ENCODE assay signal across 8 cellular contexts in genomic region chr9:127976498-127976897, GRCh38. TPM values are rescaled to one million over a fixed set of nuclear protein-coding genes. Genes with fewer than 3 reads are reported as not detected.
DNase-seq lines count a peak whose midpoint lies in the region; ATAC-seq, FAIRE-seq and TF ChIP-seq lines count a peak whose summit lies in the region.

No MANE protein-coding gene starts in this region.

- H3K27ac ChIP-seq in kidney (ENCODE audit: low read depth in 2 of 2, low read length in 2 of 2) (peak overlapping the region; percentile 71 to 75), thyroid gland (peak overlapping the region; percentile 77 to 90 (median 81))

- H3K9me3 ChIP-seq in kidney (ENCODE audit: control insufficient read depth in 1 of 2, low read length in 2 of 2) (no peaks in the 10 kb centered on the region), thyroid gland (no peaks in the 10 kb centered on the region)

- DNase-seq in activated naive CD4-positive, alpha-beta T cell treated with anti-CD3 and anti-CD28 coated beads for 36 hours = peak; percentile 57
- DNase-seq in activated naive CD4-positive, alpha-beta T cell (lab: John Stamatoyannopoulos, UW) = no peak
- no peak for DNase-seq in T-helper 2 cell treated with Interferon-gamma antibody and Interleukin-4, amounts not matched to agents 5 μg/mL and 100 μg/mL, for 36 hours (ENCODE audit: low spot score)
- DNase-seq in kidney (peak; percentile 80), thyroid gland (peak; percentile 76 to 84), natural killer cell (no peak), frontal cortex (ENCODE audit: low spot score in 2 of 2) (no peak)

- intact Hi-C loops in activated naive CD4-positive, alpha-beta T cell treated with anti-CD3 and anti-CD28 coated beads for 36 hours (cut with micrococcal nuclease) = loop anchor here (5.0 kb wide), 1 partner anchor 34 kb away; no protein-coding TSS in a partner anchor
- intact Hi-C loops in kidney (cut with DNase I) = no loop called here
- intact Hi-C loops in thyroid gland (cut with DNase I) = no loop called here
- intact Hi-C loops in natural killer cell (cut with micrococcal nuclease) = no loop called here

- H3K27me3 Mint-ChIP-seq in activated naive CD4-positive, alpha-beta T cell treated with anti-CD3 and anti-CD28 coated beads for 36 hours (ENCODE audit: low read depth) = no peaks in the 10 kb centered on the region
- H3K27me3 Mint-ChIP-seq in T-helper 2 cell treated with Interferon-gamma antibody and Interleukin-4, amounts not matched to agents 5 μg/mL and 100 μg/mL, for 36 hours (ENCODE audit: low read depth) = no peaks in the 10 kb centered on the region
- H3K27me3 Mint-ChIP-seq in natural killer cell (ENCODE audit: low read depth in 2 of 2) = no peaks in the 10 kb centered on the region

- H3K27ac Mint-ChIP-seq in activated naive CD4-positive, alpha-beta T cell treated with anti-CD3 and anti-CD28 coated beads for 36 hours = peak overlapping the region; percentile 87
- peak overlapping the region; percentile 41 for H3K27ac Mint-ChIP-seq in T-helper 2 cell treated with Interferon-gamma antibody and Interleukin-4, amounts not matched to agents 5 μg/mL and 100 μg/mL, for 36 hours
- H3K27ac Mint-ChIP-seq in natural killer cell = no peak overlapping the region

- H3K36me3 Mint-ChIP-seq in activated naive CD4-positive, alpha-beta T cell treated with anti-CD3 and anti-CD28 coated beads for 36 hours (ENCODE audit: low read depth) = peaks cover 40% of the 10 kb centered on the region
- peaks cover 75% of the 10 kb centered on the region for H3K36me3 Mint-ChIP-seq in T-helper 2 cell treated with Interferon-gamma antibody and Interleukin-4, amounts not matched to agents 5 μg/mL and 100 μg/mL, for 36 hours (ENCODE audit: low read depth)
- H3K36me3 Mint-ChIP-seq in natural killer cell = no peaks in the 10 kb centered on the region

- WGBS in thyroid gland, 2 donors = 35% methylated on average over 3 of the region's 6 CpGs; no CpG with 5 or more reads in 1 of the 2 donors

- H3K36me3 ChIP-seq in kidney (ENCODE audit: control insufficient read depth in 1 of 2, insufficient read depth in 2 of 2, low read length in 2 of 2) (no peaks in the 10 kb centered on the region), thyroid gland (no peaks in the 10 kb centered on the region)

- H3K9me3 Mint-ChIP-seq in activated naive CD4-positive, alpha-beta T cell treated with anti-CD3 and anti-CD28 coated beads for 36 hours = no peaks in the 10 kb centered on the region
- H3K9me3 Mint-ChIP-seq in T-helper 2 cell treated with Interferon-gamma antibody and Interleukin-4, amounts not matched to agents 5 μg/mL and 100 μg/mL, for 36 hours = no peaks in the 10 kb centered on the region
- H3K9me3 Mint-ChIP-seq in natural killer cell = no peaks in the 10 kb centered on the region

- H3K4me3 Mint-ChIP-seq in activated naive CD4-positive, alpha-beta T cell treated with anti-CD3 and anti-CD28 coated beads for 36 hours = peak overlapping the region; percentile 94
- peak overlapping the region; percentile 96 for H3K4me3 Mint-ChIP-seq in T-helper 2 cell treated with Interferon-gamma antibody and Interleukin-4, amounts not matched to agents 5 μg/mL and 100 μg/mL, for 36 hours
- H3K4me3 Mint-ChIP-seq in natural killer cell = no peak overlapping the region

- peaks cover 53% of the 10 kb centered on the region for H3K4me1 Mint-ChIP-seq in activated naive CD4-positive, alpha-beta T cell treated with anti-CD3 and anti-CD28 coated beads for 36 hours (ENCODE audit: low read depth)
- H3K4me1 Mint-ChIP-seq in T-helper 2 cell treated with Interferon-gamma antibody and Interleukin-4, amounts not matched to agents 5 μg/mL and 100 μg/mL, for 36 hours (ENCODE audit: low read depth) = peaks cover 52% of the 10 kb centered on the region
- H3K4me1 Mint-ChIP-seq in natural killer cell = peaks cover 15 to 35% of the 10 kb centered on the region in 2 donors

- peak overlapping the region in 1 of 2 donors; percentile 57 for H3K9ac ChIP-seq in kidney (ENCODE audit: low read length in 2 of 2)

- H3K4me1 ChIP-seq in kidney (ENCODE audit: control insufficient read depth in 1 of 2, insufficient read depth in 1 of 2, low read depth in 1 of 2, low read length in 2 of 2) (peaks cover 67 to 68% of the 10 kb centered on the region in 2 donors), thyroid gland (peaks cover 85 to 86% of the 10 kb centered on the region in 2 donors)

- CTCF ChIA-PET in activated naive CD4-positive, alpha-beta T cell treated with anti-CD3 and anti-CD28 coated beads for 36 hours (lab: Charles Lee) = interaction anchor here (0.8 to 15.2 kb wide), 8 partner anchors 13 to 57 kb away, joined by 3 to 142 read pairs (median 8); no protein-coding TSS in a partner anchor

- TF ChIP-seq CTCF in kidney (IDR thresholded peaks at IDR 0.05; ENCODE audit: borderline replicate concordance, extremely low read depth, insufficient read depth) = no peak
- TF ChIP-seq CTCF in thyroid gland (IDR thresholded peaks at IDR 0.05) = no peak
- TF ChIP-seq CTCF in natural killer cell (IDR thresholded peaks at IDR 0.05) = no peak

- no peak for ATAC-seq in natural killer cell
- ATAC-seq in GM21723 (IDR thresholded peaks at IDR 0.05; ENCODE audit: unreplicated experiment) = no peak

- FAIRE-seq in kidney (lab: Jason Lieb, UNC) (no peak), frontal cortex (lab: Jason Lieb, UNC) (no peak)

- H3K4me3 ChIP-seq in kidney (ENCODE audit: low read length in 2 of 2) (peak overlapping the region; percentile 33 to 95), thyroid gland (replicated peaks in 1 of 3) (no peak overlapping the region)

- TF ChIP-seq POLR2A in thyroid gland (IDR thresholded peaks at IDR 0.05) = no peak

- no peaks in the 10 kb centered on the region for H3K27me3 ChIP-seq in thyroid gland

RNA-seq across cellular contexts. Expression of gene EEIG1, which starts 4.3 kb away (rescaled TPM):
- 10 to 100 TPM; 61.0 to 70.8 TPM for total RNA-seq in activated naive CD4-positive, alpha-beta T cell treated with anti-CD3 and anti-CD28 coated beads for 36 hours
- total RNA-seq in kidney (75.9 TPM), thyroid gland (10 to 100 TPM; 18.3 to 34.7 (median 24.9) TPM), natural killer cell (10 to 100 TPM; 10.3 to 36.0 (median 28.2) TPM), frontal cortex (5.7 TPM)
- polyA plus RNA-seq in kidney (ENCODE audit: insufficient read depth, low read depth, low replicate concordance) = 34.3 TPM

RNA-seq across cellular contexts. Expression of gene DPM2, which starts 38.8 kb away (rescaled TPM):
- 10 to 100 TPM; 41.6 to 43.4 TPM for total RNA-seq in activated naive CD4-positive, alpha-beta T cell treated with anti-CD3 and anti-CD28 coated beads for 36 hours
- total RNA-seq in kidney = 42.8 TPM
- 70.0 TPM for polyA plus RNA-seq in kidney (ENCODE audit: insufficient read depth, low read depth, low replicate concordance)
- total RNA-seq in thyroid gland = 10 to 100 TPM; 17.3 to 43.3 (median 35.5) TPM
- total RNA-seq in natural killer cell = 10 to 100 TPM; 22.9 to 31.4 (median 24.1) TPM
- total RNA-seq in frontal cortex = 11.4 TPM

RNA-seq across cellular contexts. Expression of gene PIP5KL1, which starts 45.9 kb away (rescaled TPM):
- 1 to 10 TPM; 1.1 to 1.8 TPM for total RNA-seq in activated naive CD4-positive, alpha-beta T cell treated with anti-CD3 and anti-CD28 coated beads for 36 hours
- total RNA-seq in kidney (3.0 TPM), thyroid gland (1 to 10 TPM in 3 of 4 donors, not detected in 1; 1.0 to 5.2 (median 1.6) TPM), natural killer cell (1 to 10 TPM in 1 of 3 donors, under 1 TPM in 2; 0.52 to 1.4 (median 0.97) TPM), frontal cortex (6.1 TPM)
- polyA plus RNA-seq in kidney (ENCODE audit: insufficient read depth, low read depth, low replicate concordance) = 4.3 TPM

RNA-seq across cellular contexts. Expression of gene ST6GALNAC4, which starts 59.7 kb away (rescaled TPM):
- 10 to 100 TPM; 22.3 to 24.6 TPM for total RNA-seq in activated naive CD4-positive, alpha-beta T cell treated with anti-CD3 and anti-CD28 coated beads for 36 hours
- total RNA-seq in kidney (31.4 TPM), thyroid gland (10 to 100 TPM in 3 of 4 donors, 1 to 10 TPM in 1; 8.9 to 27.4 (median 19.1) TPM), natural killer cell (10 to 100 TPM; 18.8 to 33.0 (median 20.4) TPM), frontal cortex (6.5 TPM)
- 31.6 TPM for polyA plus RNA-seq in kidney (ENCODE audit: insufficient read depth, low read depth, low replicate concordance)

Comparison
In these comparisons a context has a peak if more than half of its experiments do, and no peak if none do; other contexts are left out.
1. DNase-seq: peak in activated naive CD4-positive, alpha-beta T cell treated with anti-CD3 and anti-CD28 coated beads for 36 hours (single experiment), kidney (single experiment) and thyroid gland (2 of 2); none in activated naive CD4-positive, alpha-beta T cell (0 of 4), T-helper 2 cell treated with Interferon-gamma antibody and Interleukin-4, amounts not matched to agents 5 μg/mL and 100 μg/mL, for 36 hours (single experiment), natural killer cell (single experiment) and frontal cortex (0 of 2).
2. H3K27ac Mint-ChIP-seq: peak in activated naive CD4-positive, alpha-beta T cell treated with anti-CD3 and anti-CD28 coated beads for 36 hours (single experiment) and T-helper 2 cell treated with Interferon-gamma antibody and Interleukin-4, amounts not matched to agents 5 μg/mL and 100 μg/mL, for 36 hours (single experiment); none in natural killer cell (0 of 2).
3. H3K4me3 ChIP-seq: peak in kidney (2 of 2); none in thyroid gland (0 of 3).